Comparison of ENCODE assay signal across 18 cellular contexts in the genomic region with DNA sequence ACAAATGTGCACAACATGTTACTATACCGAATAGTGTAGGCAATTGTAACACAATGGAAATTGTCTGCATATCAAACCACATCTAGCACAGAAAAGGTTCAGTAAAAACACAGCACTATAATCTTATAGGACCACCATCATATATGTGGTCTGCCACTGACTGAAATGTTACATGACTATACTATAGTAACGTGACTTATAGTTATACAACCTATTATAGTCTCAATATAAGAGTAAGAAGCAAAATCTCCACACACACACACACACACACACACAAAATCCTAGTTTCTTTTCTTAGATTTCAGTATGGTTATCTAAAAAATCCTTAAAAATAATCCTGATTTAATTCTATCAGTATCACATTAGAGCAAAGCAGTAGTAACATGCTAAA.
"Had no signal": no experiment of that assay in that cellular context is flagged by ENCODE, and none has a peak within 500 bp of the region (broad histone marks: within the 10 kb centered on the region; RNA-seq: fewer than 3 reads in every experiment).

No MANE protein-coding gene starts in this region.

- H3K4me1 Mint-ChIP-seq: WTC11 had no signal

- H3K4me3 Mint-ChIP-seq: brain; memory B cell; natural killer cell treated with Interleukin-12 subunit alpha and Interleukin-12 subunit beta and Interleukin-15 and Interleukin-18, amount 100 ng/mL, for 72 hours; stimulated activated naive B cell treated with anti-CD40 and anti-IgM and Interleukin-4, amounts not matched to agents 10 μg/mL and 1 μg/mL and 100 μg/mL, for 72 hours; T-helper 1 cell treated with Interleukin-12 subunit alpha and Interleukin-12 subunit beta and Interleukin-4 antibody, amounts not matched to agents 30 μg/mL and 1 μg/mL, for 36 hours; WTC11 had no signal

- ATAC-seq: WTC11 had no signal

- DNase-seq: activated CD4-positive, alpha-beta T cell treated with anti-CD3 and anti-CD28 coated beads for 48 hours; activated effector memory CD4-positive, alpha-beta T cell treated with Interleukin-2 at 50 U/mL for 16 hours; amygdala; foreskin melanocyte; head of caudate nucleus; occipital lobe; right cardiac atrium; spleen; stimulated activated CD4-positive, alpha-beta T cell treated with anti-CD3 and anti-CD28 coated beads, Interleukin-1b, Interleukin-23, amount 100 ng/mL, for 48 hours; upper lobe of left lung had no signal

- H3K4me3 ChIP-seq: spleen, upper lobe of left lung had no signal

- H3K27ac Mint-ChIP-seq: T-helper 1 cell treated with Interleukin-12 subunit alpha and Interleukin-12 subunit beta and Interleukin-4 antibody, amounts not matched to agents 30 μg/mL and 1 μg/mL, for 36 hours; WTC11 had no signal

- H3K9me3 Mint-ChIP-seq: activated naive CD4-positive, alpha-beta T cell treated with anti-CD3 and anti-CD28 coated beads, Interleukin-2, amount 50 U/mL, for 72 hours; memory B cell; natural killer cell treated with Interleukin-12 subunit alpha and Interleukin-12 subunit beta and Interleukin-15 and Interleukin-18, amount 100 ng/mL, for 72 hours; stimulated activated naive B cell treated with anti-CD40 and anti-IgM and Interleukin-4, amounts not matched to agents 10 μg/mL and 1 μg/mL and 100 μg/mL, for 72 hours; T-helper 1 cell treated with Interleukin-12 subunit alpha and Interleukin-12 subunit beta and Interleukin-4 antibody, amounts not matched to agents 30 μg/mL and 1 μg/mL, for 36 hours had no signal

- H3K27ac ChIP-seq: spleen, upper lobe of left lung had no signal

- H3K27me3 ChIP-seq: spleen, upper lobe of left lung had no signal

- H3K27me3 Mint-ChIP-seq: brain; memory B cell; natural killer cell treated with Interleukin-12 subunit alpha and Interleukin-12 subunit beta and Interleukin-15 and Interleukin-18, amount 100 ng/mL, for 72 hours; progenitor cell of endocrine pancreas; stimulated activated naive B cell treated with anti-CD40 and anti-IgM and Interleukin-4, amounts not matched to agents 10 μg/mL and 1 μg/mL and 100 μg/mL, for 72 hours had no signal

- H3K9me3 ChIP-seq: spleen, upper lobe of left lung had no signal
